13 cellular contexts compared by ENCODE assay signal in genomic region chr2:1727101-1727771, GRCh38. TPM values are rescaled to one million over a fixed set of nuclear protein-coding genes. Genes with fewer than 3 reads are reported as not detected.
A peak's percentile ranks its signal among the peaks of the same experiment; 100 is the strongest.
DNase-seq lines count a peak whose midpoint lies in the region; ATAC-seq and TF ChIP-seq lines count a peak whose summit lies in the region.
"Had no signal": no experiment of that assay in that cellular context is flagged by ENCODE, and none has a peak within 500 bp of the region (broad histone marks: within the 10 kb centered on the region; RNA-seq: fewer than 3 reads in every experiment).

No MANE protein-coding gene starts in this region.

- ATAC-seq in GM19328 (IDR thresholded peaks at IDR 0.05; ENCODE audit: unreplicated experiment): no peak

- H3K9me3 ChIP-seq in transverse colon: no peaks in the 10 kb centered on the region

- peaks cover 58% of the 10 kb centered on the region for H3K4me1 Mint-ChIP-seq in chondrocyte (ENCODE audit: low read depth)

- no peak for TF ChIP-seq CTCF in chondrocyte (IDR thresholded peaks at IDR 0.05)
- TF ChIP-seq CTCF in transverse colon (IDR thresholded peaks at IDR 0.05): no peak

- intact Hi-C loops in transverse colon (cut with DNase I; ENCODE audit: low total_unique reads): no loop called here

- TF ChIP-seq EP300 in transverse colon (IDR thresholded peaks at IDR 0.05; ENCODE audit: low read depth): no peak

- no peak overlapping the region for H3K4me3 ChIP-seq in transverse colon
- H3K4me3 ChIP-seq: neural progenitor cell had no signal

- peak overlapping the region; percentile 99 for H3K27ac Mint-ChIP-seq in chondrocyte (ENCODE audit: unreplicated experiment)
- H3K27ac Mint-ChIP-seq: neural progenitor cell had no signal

- H3K4me1 ChIP-seq in transverse colon: peaks cover 24 to 42% (median 29%) of the 10 kb centered on the region in 4 donors

- WGBS in transverse colon (ENCODE audit: low coverage in 1 of 2), 2 donors: 75 to 76% methylated on average over 10 to 22 of the region's 22 CpGs

- no peaks in the 10 kb centered on the region for H3K36me3 Mint-ChIP-seq in chondrocyte (ENCODE audit: low read depth)

- H3K27ac ChIP-seq in transverse colon: peak overlapping the region in 2 of 4 donors; percentile 24 to 90
- H3K27ac ChIP-seq: HL-60, neural progenitor cell had no signal

- H3K27me3 ChIP-seq in transverse colon: no peaks in the 10 kb centered on the region

- TF ChIP-seq POLR2A in transverse colon (IDR thresholded peaks at IDR 0.05): no peak

- H3K27me3 Mint-ChIP-seq in chondrocyte (ENCODE audit: low read depth): no peaks in the 10 kb centered on the region

- peak overlapping the region; percentile 51 for H3K4me3 Mint-ChIP-seq in chondrocyte (ENCODE audit: unreplicated experiment)
- H3K4me3 Mint-ChIP-seq: neural progenitor cell had no signal

- in situ Hi-C loops in transverse colon (cut with MboI; ENCODE audit: low pct_ligation_motif_present in 1 of 4, low pct_unique_long_range_greater_than_20kb in 1 of 4, low sequenced_read_pairs in 3 of 4): loop anchor here in 2 of 4 donors (25.0 kb wide), 1 partner anchor 140 kb away; no protein-coding TSS in a partner anchor

- peak; percentile 6 for DNase-seq in activated CD8-positive, alpha-beta memory T cell treated with anti-CD3 and anti-CD28 coated beads, Interleukin-2, amount 50 U/mL, for 48 hours
- no peak for DNase-seq in activated CD8-positive, alpha-beta memory T cell treated with anti-CD3 and anti-CD28 coated beads, Interleukin-2, amount 50 U/mL, for 4 hours
- DNase-seq in chondrocyte (ENCODE audit: low spot score) (peak; percentile 66), left kidney (ENCODE audit: low read depth, low spot score) (peak; percentile 90), transverse colon (peak; percentile 8), GOT3 (lab: John Stamatoyannopoulos, UW) (no peak), NCI-H526 treated with DMSO at 0.1 percent for 48 hours (lab: John Stamatoyannopoulos, UW) (no peak)
- DNase-seq: activated CD4-positive, alpha-beta T cell treated with anti-CD3 and anti-CD28 coated beads for 1 hour; DMS 273 treated with DMSO at 0.1 percent for 48 hours; NCI-H82 had no signal

- no peaks in the 10 kb centered on the region for H3K36me3 ChIP-seq in transverse colon
- H3K36me3 ChIP-seq: neural progenitor cell had no signal

- no peaks in the 10 kb centered on the region for H3K9me3 Mint-ChIP-seq in chondrocyte (ENCODE audit: low read depth)
- H3K9me3 Mint-ChIP-seq: neural progenitor cell had no signal

RNA-seq across cellular contexts. Expression of gene PXDN, which starts 17.1 kb away (rescaled TPM):
- total RNA-seq in chondrocyte (499 to 576 TPM (median 571 TPM) in 3 replicates), transverse colon (10 to 100 TPM in 3 of 4 donors, 1 to 10 TPM in 1; 9.0 to 46.2 (median 18.5) TPM)

Comparison
In these comparisons a context has a peak if more than half of its experiments do, and no peak if none do; other contexts are left out.
1. DNase-seq: peak in activated CD8-positive, alpha-beta memory T cell treated with anti-CD3 and anti-CD28 coated beads, Interleukin-2, amount 50 U/mL, for 48 hours (single experiment), chondrocyte (single experiment), left kidney (single experiment) and transverse colon (single experiment); none in activated CD8-positive, alpha-beta memory T cell treated with anti-CD3 and anti-CD28 coated beads, Interleukin-2, amount 50 U/mL, for 4 hours (single experiment), GOT3 (single experiment) and NCI-H526 treated with DMSO at 0.1 percent for 48 hours (single experiment).
2. RNA of gene PXDN, which starts 17.1 kb away (total RNA-seq): 499 to 576 TPM in chondrocyte; 9.0 to 46.2 TPM in transverse colon; every median in the first group is over 10 times any median in the second.